Comparison of ENCODE assay signal across 19 cellular contexts in the genomic region with DNA sequence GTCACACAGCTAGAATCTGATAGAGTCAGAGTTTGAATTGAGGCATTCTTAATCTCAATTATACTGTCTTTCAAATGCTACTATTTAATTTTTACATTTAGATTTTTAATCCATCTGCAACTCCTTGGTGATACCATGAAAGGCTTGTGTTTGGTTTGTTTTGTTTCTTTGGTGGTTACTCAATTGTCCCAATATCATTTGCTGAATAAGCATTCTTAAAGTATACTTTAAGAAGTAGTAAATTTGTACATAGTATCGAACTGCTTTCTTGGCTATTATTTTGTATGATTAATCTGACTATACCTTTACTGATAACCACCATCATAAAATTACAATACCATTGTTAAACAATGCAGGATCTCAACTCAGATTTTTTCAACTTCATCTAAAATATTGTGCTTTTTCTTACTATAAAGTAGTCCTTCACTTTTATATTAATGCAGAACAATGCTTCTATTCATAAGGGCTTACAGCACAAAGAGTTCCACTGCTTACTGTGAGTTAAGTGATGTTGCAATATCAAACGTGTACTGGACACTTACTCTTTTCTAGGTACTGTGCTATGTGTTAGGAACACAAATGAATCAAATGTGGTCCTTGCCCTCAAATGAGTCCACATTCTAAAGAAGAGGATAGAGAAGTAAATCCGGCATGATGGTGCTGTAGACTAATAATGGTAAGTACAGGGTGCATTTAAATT.
"Had no signal": no experiment of that assay in that cellular context is flagged by ENCODE, and none has a peak within 500 bp of the region (broad histone marks: within the 10 kb centered on the region; RNA-seq: fewer than 3 reads in every experiment).

No MANE protein-coding gene starts in this region.

- H3K9me3 Mint-ChIP-seq: stimulated activated memory B cell treated with anti-CD40 and anti-IgM and Interleukin-4, amounts not matched to agents 10 μg/mL and 1 μg/mL and 100 μg/mL, for 72 hours; type B pancreatic cell had no signal

- H3K4me3 Mint-ChIP-seq: naive thymus-derived CD8-positive, alpha-beta T cell; nephron progenitor cell; stimulated activated memory B cell treated with anti-CD40 and anti-IgM and Interleukin-4, amounts not matched to agents 10 μg/mL and 1 μg/mL and 100 μg/mL, for 72 hours; type B pancreatic cell had no signal

- H3K27ac ChIP-seq: dorsolateral prefrontal cortex, ovary, sigmoid colon, testis, tibial artery had no signal

- H3K27ac Mint-ChIP-seq: naive thymus-derived CD8-positive, alpha-beta T cell; nephron progenitor cell; stimulated activated memory B cell treated with anti-CD40 and anti-IgM and Interleukin-4, amounts not matched to agents 10 μg/mL and 1 μg/mL and 100 μg/mL, for 72 hours; type B pancreatic cell had no signal

- H3K4me3 ChIP-seq: dorsolateral prefrontal cortex, ovary, sigmoid colon, testis, tibial artery had no signal

- FAIRE-seq: frontal cortex, keratinocyte had no signal

- H3K27me3 ChIP-seq: ovary, testis, tibial artery had no signal

- H3K4me1 Mint-ChIP-seq: naive thymus-derived CD8-positive, alpha-beta T cell; stimulated activated memory B cell treated with anti-CD40 and anti-IgM and Interleukin-4, amounts not matched to agents 10 μg/mL and 1 μg/mL and 100 μg/mL, for 72 hours had no signal

- H3K9me3 ChIP-seq: ovary, sigmoid colon, testis, tibial artery had no signal

- ATAC-seq: left lobe of liver; naive thymus-derived CD8-positive, alpha-beta T cell; stimulated activated memory B cell treated with anti-CD40 and anti-IgM and Interleukin-4, amounts not matched to agents 10 μg/mL and 1 μg/mL and 100 μg/mL, for 72 hours; stimulated activated naive CD8-positive, alpha-beta T cell treated with anti-CD3 and anti-CD28 coated beads, Interleukin-15, Interleukin-2, amounts not matched to agents 100 U/mL and 50 U/mL, for 24 hours had no signal

- H3K4me1 ChIP-seq: sigmoid colon, testis had no signal

- H3K27me3 Mint-ChIP-seq: naive thymus-derived CD8-positive, alpha-beta T cell; stimulated activated memory B cell treated with anti-CD40 and anti-IgM and Interleukin-4, amounts not matched to agents 10 μg/mL and 1 μg/mL and 100 μg/mL, for 72 hours; type B pancreatic cell had no signal

- DNase-seq: dorsolateral prefrontal cortex; effector CD4-positive, alpha-beta T cell; mesendoderm; midbrain; naive thymus-derived CD8-positive, alpha-beta T cell; nephron progenitor cell; nucleus accumbens; ovary; sigmoid colon; stimulated activated CD4-positive, alpha-beta T cell treated with anti-CD3 and anti-CD28 coated beads, Interleukin-4, amount 100 ng/mL, for 4 hours; stimulated activated naive CD8-positive, alpha-beta T cell treated with anti-CD3 and anti-CD28 coated beads, Interleukin-15, Interleukin-2, amounts not matched to agents 100 U/mL and 50 U/mL, for 24 hours; substantia nigra; testis; tibial artery had no signal

- H3K36me3 Mint-ChIP-seq: naive thymus-derived CD8-positive, alpha-beta T cell; stimulated activated memory B cell treated with anti-CD40 and anti-IgM and Interleukin-4, amounts not matched to agents 10 μg/mL and 1 μg/mL and 100 μg/mL, for 72 hours; type B pancreatic cell had no signal

- H3K36me3 ChIP-seq: ovary, sigmoid colon, tibial artery had no signal
